ENCODE assay signal across 26 cellular contexts in the genomic region with DNA sequence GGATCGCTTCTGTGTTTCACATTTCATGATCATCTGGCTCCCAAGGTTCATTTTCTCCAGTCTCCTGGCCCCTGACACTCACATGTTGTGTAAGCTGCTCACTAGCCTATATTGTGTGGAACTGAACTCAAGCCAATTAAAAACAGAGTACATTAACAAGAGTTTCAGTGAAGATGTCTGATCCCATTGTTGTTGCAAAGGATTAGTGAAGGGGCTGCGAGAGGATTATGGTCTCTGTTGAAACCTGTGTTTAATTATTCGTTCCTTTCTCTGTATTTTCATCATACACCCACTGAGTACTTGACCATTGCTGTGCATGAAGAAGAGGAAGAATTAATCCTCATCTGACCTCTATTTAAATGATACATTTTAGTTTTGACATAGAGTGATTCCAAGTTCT.
"Had no signal": no experiment of that assay in that cellular context is flagged by ENCODE, and none has a peak within 500 bp of the region (broad histone marks: within the 10 kb centered on the region; RNA-seq: fewer than 3 reads in every experiment).

No MANE protein-coding gene starts in this region.

- H3K4me3 Mint-ChIP-seq: activated CD4-positive, alpha-beta memory T cell treated with anti-CD3 and anti-CD28 coated beads for 36 hours; activated CD4-positive, alpha-beta T cell treated with anti-CD3 and anti-CD28 coated beads, Interleukin-2, amount 10 ng/mL, durations not matched to agents 24 days and 14 days; activated T-cell treated with anti-CD3 and anti-CD28 coated beads, Interleukin-2, amount 50 U/mL, for 24 hours; natural killer cell treated with Interleukin-12 subunit alpha and Interleukin-12 subunit beta and Interleukin-15 and Interleukin-18, amount 100 ng/mL, for 72 hours; stimulated activated effector memory CD8-positive, alpha-beta T cell treated with anti-CD3 and anti-CD28 coated beads, Interleukin-12 subunit alpha, Interleukin-12 subunit beta, amount 100 ng/mL, for 72 hours; stimulated activated naive CD8-positive, alpha-beta T cell treated with anti-CD3 and anti-CD28 coated beads, Interleukin-15, Interleukin-2, amounts not matched to agents 100 ng/mL and 50 ng/mL, for 24 hours had no signal

- H3K36me3 ChIP-seq: gastrocnemius medialis, left ventricle myocardium inferior, sigmoid colon, thoracic aorta had no signal

- DNase-seq: activated CD4-positive, alpha-beta memory T cell treated with anti-CD3 and anti-CD28 coated beads for 36 hours; activated CD4-positive, alpha-beta T cell treated with anti-CD3 and anti-CD28 coated beads, Interleukin-2, amount 10 ng/mL, durations not matched to agents 24 days and 14 days; activated CD4-positive, CD25-positive, alpha-beta regulatory T cell treated with anti-CD3 and anti-CD28 coated beads, Interleukin-2, amount 50 U/mL, for 72 hours; activated CD8-positive, alpha-beta memory T cell treated with anti-CD3 and anti-CD28 coated beads, Interleukin-2, amount 50 U/mL, for 48 hours; activated gamma-delta T cell; activated naive CD4-positive, alpha-beta T cell treated with anti-CD3 and anti-CD28 coated beads, Interleukin-2, amount 50 U/mL, for 16 hours; activated T-cell treated with anti-CD3 and anti-CD28 coated beads, Interleukin-2, amount 50 U/mL, for 24 hours; amniotic stem cell; effector memory CD4-positive, alpha-beta T cell; gastrocnemius medialis; glutamatergic neuron; left ventricle myocardium inferior; mucosa of descending colon; sigmoid colon; small intestine; stimulated activated CD4-positive, alpha-beta T cell treated with anti-CD3 and anti-CD28 coated beads, Interleukin-4, amount 100 ng/mL, for 24 hours; T-helper 9 cell; trophoblast cell had no signal

- H3K9me3 Mint-ChIP-seq: activated CD4-positive, alpha-beta T cell treated with anti-CD3 and anti-CD28 coated beads, Interleukin-2, amount 10 ng/mL, durations not matched to agents 24 days and 14 days; activated T-cell treated with anti-CD3 and anti-CD28 coated beads, Interleukin-2, amount 50 U/mL, for 24 hours; natural killer cell treated with Interleukin-12 subunit alpha and Interleukin-12 subunit beta and Interleukin-15 and Interleukin-18, amount 100 ng/mL, for 72 hours; stimulated activated effector memory CD8-positive, alpha-beta T cell treated with anti-CD3 and anti-CD28 coated beads, Interleukin-12 subunit alpha, Interleukin-12 subunit beta, amount 100 ng/mL, for 72 hours; stimulated activated naive CD8-positive, alpha-beta T cell treated with anti-CD3 and anti-CD28 coated beads, Interleukin-15, Interleukin-2, amounts not matched to agents 100 ng/mL and 50 ng/mL, for 24 hours had no signal

- H3K27ac ChIP-seq: gastrocnemius medialis, left ventricle myocardium inferior, sigmoid colon, thoracic aorta had no signal

- H3K27me3 Mint-ChIP-seq: activated CD4-positive, alpha-beta memory T cell treated with anti-CD3 and anti-CD28 coated beads for 36 hours; activated CD4-positive, alpha-beta T cell treated with anti-CD3 and anti-CD28 coated beads, Interleukin-2, amount 10 ng/mL, durations not matched to agents 24 days and 14 days; stimulated activated naive CD8-positive, alpha-beta T cell treated with anti-CD3 and anti-CD28 coated beads, Interleukin-15, Interleukin-2, amounts not matched to agents 100 ng/mL and 50 ng/mL, for 24 hours had no signal

- H3K27me3 ChIP-seq: gastrocnemius medialis, sigmoid colon had no signal

- H3K4me3 ChIP-seq: gastrocnemius medialis, left ventricle myocardium inferior, lung, mucosa of descending colon, sigmoid colon, thoracic aorta had no signal

- H3K36me3 Mint-ChIP-seq: activated CD4-positive, alpha-beta memory T cell treated with anti-CD3 and anti-CD28 coated beads for 36 hours; natural killer cell treated with Interleukin-12 subunit alpha and Interleukin-12 subunit beta and Interleukin-15 and Interleukin-18, amount 100 ng/mL, for 72 hours; stimulated activated effector memory CD8-positive, alpha-beta T cell treated with anti-CD3 and anti-CD28 coated beads, Interleukin-12 subunit alpha, Interleukin-12 subunit beta, amount 100 ng/mL, for 72 hours had no signal

- H3K4me1 ChIP-seq: gastrocnemius medialis, left ventricle myocardium inferior, sigmoid colon had no signal

- H3K27ac Mint-ChIP-seq: activated CD4-positive, alpha-beta memory T cell treated with anti-CD3 and anti-CD28 coated beads for 36 hours; activated CD4-positive, alpha-beta T cell treated with anti-CD3 and anti-CD28 coated beads, Interleukin-2, amount 10 ng/mL, durations not matched to agents 24 days and 14 days; activated T-cell treated with anti-CD3 and anti-CD28 coated beads, Interleukin-2, amount 50 U/mL, for 24 hours; natural killer cell treated with Interleukin-12 subunit alpha and Interleukin-12 subunit beta and Interleukin-15 and Interleukin-18, amount 100 ng/mL, for 72 hours; stimulated activated effector memory CD8-positive, alpha-beta T cell treated with anti-CD3 and anti-CD28 coated beads, Interleukin-12 subunit alpha, Interleukin-12 subunit beta, amount 100 ng/mL, for 72 hours; stimulated activated naive CD8-positive, alpha-beta T cell treated with anti-CD3 and anti-CD28 coated beads, Interleukin-15, Interleukin-2, amounts not matched to agents 100 ng/mL and 50 ng/mL, for 24 hours had no signal

- H3K9me3 ChIP-seq: gastrocnemius medialis, left ventricle myocardium inferior, mucosa of descending colon, sigmoid colon, thoracic aorta had no signal

- H3K4me1 Mint-ChIP-seq: stimulated activated effector memory CD8-positive, alpha-beta T cell treated with anti-CD3 and anti-CD28 coated beads, Interleukin-12 subunit alpha, Interleukin-12 subunit beta, amount 100 ng/mL, for 72 hours had no signal

- ATAC-seq: gastrocnemius medialis; mucosa of descending colon; stimulated activated effector memory CD8-positive, alpha-beta T cell treated with anti-CD3 and anti-CD28 coated beads, Interleukin-12 subunit alpha, Interleukin-12 subunit beta, amount 100 ng/mL, for 72 hours had no signal

- FAIRE-seq: colon, islet of Langerhans, small intestine, urothelium cell line had no signal
